In the genomic region with DNA sequence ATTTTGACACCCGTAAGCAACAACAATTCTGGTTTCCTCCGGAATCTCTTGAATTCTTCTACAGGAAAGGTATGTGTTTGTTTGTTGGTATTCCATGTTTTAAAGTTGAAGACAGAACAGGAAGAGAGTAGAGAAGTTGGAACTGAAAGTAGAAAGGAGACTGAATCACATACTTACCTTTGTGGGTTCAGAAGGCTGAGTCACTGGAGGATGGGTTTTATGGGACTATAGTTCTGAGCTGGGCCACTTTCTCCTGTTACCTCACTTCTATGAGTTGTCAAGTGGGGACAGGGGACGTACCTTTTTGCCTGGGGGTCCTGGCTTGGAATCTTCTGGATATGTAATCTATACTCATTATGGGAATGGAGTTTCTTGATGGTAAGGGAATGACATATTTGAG, we compare ENCODE assay signal across 14 cellular contexts. TPM values are rescaled to one million over a fixed set of nuclear protein-coding genes. Genes with fewer than 3 reads are reported as not detected.
A peak's percentile ranks its signal among the peaks of the same experiment; 100 is the strongest.
DNase-seq lines count a peak whose midpoint lies in the region; ATAC-seq and TF ChIP-seq lines count a peak whose summit lies in the region.
"Had no signal": no experiment of that assay in that cellular context is flagged by ENCODE, and none has a peak within 500 bp of the region (broad histone marks: within the 10 kb centered on the region; RNA-seq: fewer than 3 reads in every experiment).

No MANE protein-coding gene starts in this region.

- H3K4me1 Mint-ChIP-seq in activated naive CD4-positive, alpha-beta T cell treated with anti-CD3 and anti-CD28 coated beads for 36 hours (ENCODE audit: low read depth) = peaks cover 53% of the 10 kb centered on the region
- peaks cover 19% of the 10 kb centered on the region for H3K4me1 Mint-ChIP-seq in activated naive CD4-positive, alpha-beta T cell treated with anti-CD3 and anti-CD28 coated beads, Interleukin-2, amount 10 ng/mL, durations not matched to agents 7 days and 5 days
- H3K4me1 Mint-ChIP-seq in activated CD8-positive, alpha-beta T cell treated with anti-CD3 and anti-CD28 coated beads for 36 hours (ENCODE audit: low read depth) = peaks cover 56% of the 10 kb centered on the region

- ATAC-seq in activated CD8-positive, alpha-beta T cell treated with anti-CD3 and anti-CD28 coated beads for 36 hours = peak; percentile 85
- ATAC-seq in HG03571 (IDR thresholded peaks at IDR 0.05; ENCODE audit: unreplicated experiment) = no peak

- H3K27me3 ChIP-seq in suprapubic skin = no peaks in the 10 kb centered on the region
- H3K27me3 ChIP-seq: uterus had no signal

- H3K9me3 ChIP-seq in suprapubic skin = no peaks in the 10 kb centered on the region
- H3K9me3 ChIP-seq: uterus had no signal

- no peaks in the 10 kb centered on the region for H3K9me3 Mint-ChIP-seq in activated naive CD4-positive, alpha-beta T cell treated with anti-CD3 and anti-CD28 coated beads for 36 hours
- H3K9me3 Mint-ChIP-seq in activated naive CD4-positive, alpha-beta T cell treated with anti-CD3 and anti-CD28 coated beads, Interleukin-2, amount 10 ng/mL, durations not matched to agents 7 days and 5 days = no peaks in the 10 kb centered on the region
- no peaks in the 10 kb centered on the region for H3K9me3 Mint-ChIP-seq in activated CD8-positive, alpha-beta T cell treated with anti-CD3 and anti-CD28 coated beads for 36 hours
- H3K9me3 Mint-ChIP-seq: brain; natural killer cell treated with Interleukin-12 subunit alpha and Interleukin-12 subunit beta and Interleukin-15 and Interleukin-18, amount 100 ng/mL, for 72 hours had no signal

- H3K27ac Mint-ChIP-seq in activated naive CD4-positive, alpha-beta T cell treated with anti-CD3 and anti-CD28 coated beads for 36 hours = peak overlapping the region; percentile 20
- H3K27ac Mint-ChIP-seq in activated naive CD4-positive, alpha-beta T cell treated with anti-CD3 and anti-CD28 coated beads, Interleukin-2, amount 10 ng/mL, durations not matched to agents 7 days and 5 days = no peak overlapping the region
- H3K27ac Mint-ChIP-seq in activated CD8-positive, alpha-beta T cell treated with anti-CD3 and anti-CD28 coated beads for 36 hours = peak overlapping the region; percentile 70

- TF ChIP-seq CTCF in activated CD8-positive, alpha-beta T cell treated with anti-CD3 and anti-CD28 coated beads for 36 hours (IDR thresholded peaks at IDR 0.05) = no peak
- TF ChIP-seq CTCF in epithelial cell of esophagus (IDR thresholded peaks at IDR 0.05; ENCODE audit: insufficient read depth, low read depth, low read length, missing control alignments) = no peak
- TF ChIP-seq CTCF in suprapubic skin (IDR thresholded peaks at IDR 0.05) = no peak

- no peaks in the 10 kb centered on the region for H3K27me3 Mint-ChIP-seq in activated naive CD4-positive, alpha-beta T cell treated with anti-CD3 and anti-CD28 coated beads for 36 hours (ENCODE audit: low read depth)
- no peaks in the 10 kb centered on the region for H3K27me3 Mint-ChIP-seq in activated naive CD4-positive, alpha-beta T cell treated with anti-CD3 and anti-CD28 coated beads, Interleukin-2, amount 10 ng/mL, durations not matched to agents 7 days and 5 days
- H3K27me3 Mint-ChIP-seq in activated CD8-positive, alpha-beta T cell treated with anti-CD3 and anti-CD28 coated beads for 36 hours = no peaks in the 10 kb centered on the region
- H3K27me3 Mint-ChIP-seq: brain; natural killer cell treated with Interleukin-12 subunit alpha and Interleukin-12 subunit beta and Interleukin-15 and Interleukin-18, amount 100 ng/mL, for 72 hours had no signal

- peaks cover 60% of the 10 kb centered on the region for H3K36me3 Mint-ChIP-seq in activated naive CD4-positive, alpha-beta T cell treated with anti-CD3 and anti-CD28 coated beads for 36 hours (ENCODE audit: low read depth)
- H3K36me3 Mint-ChIP-seq in activated naive CD4-positive, alpha-beta T cell treated with anti-CD3 and anti-CD28 coated beads, Interleukin-2, amount 10 ng/mL, durations not matched to agents 7 days and 5 days = peaks cover 90% of the 10 kb centered on the region
- peaks cover 92% of the 10 kb centered on the region for H3K36me3 Mint-ChIP-seq in activated CD8-positive, alpha-beta T cell treated with anti-CD3 and anti-CD28 coated beads for 36 hours (ENCODE audit: low read depth)

- H3K27ac ChIP-seq in suprapubic skin = peak overlapping the region; percentile 51

- POLR2A ChIA-PET in activated CD8-positive, alpha-beta T cell treated with anti-CD3 and anti-CD28 coated beads for 36 hours (lab: Charles Lee) = interaction anchor here (1.4 kb wide), 1 partner anchor 9 kb away, joined by 3 read pairs; no protein-coding TSS in a partner anchor

- TF ChIP-seq EP300 in suprapubic skin (IDR thresholded peaks at IDR 0.05) = no peak

- H3K4me3 ChIP-seq in epithelial cell of esophagus (ENCODE audit: low read length) (no peak overlapping the region), suprapubic skin (no peak overlapping the region)
- H3K4me3 ChIP-seq: uterus had no signal

- WGBS in suprapubic skin = 92% methylated on average over 3 of the region's 3 CpGs

- intact Hi-C loops in activated naive CD4-positive, alpha-beta T cell treated with anti-CD3 and anti-CD28 coated beads for 36 hours (cut with micrococcal nuclease) = loop anchor here (1.0 to 5.0 kb wide), 2 partner anchors 40 to 80 kb away; partner anchors contain the start of gene CHMP3
- intact Hi-C loops in activated CD8-positive, alpha-beta T cell treated with anti-CD3 and anti-CD28 coated beads for 36 hours (cut with micrococcal nuclease) = no loop called here

- CTCF ChIA-PET in activated naive CD4-positive, alpha-beta T cell treated with anti-CD3 and anti-CD28 coated beads for 36 hours (lab: Charles Lee) = no interaction called here
- CTCF ChIA-PET in activated naive CD4-positive, alpha-beta T cell treated with anti-CD3 and anti-CD28 coated beads, Interleukin-2, amount 10 ng/mL, durations not matched to agents 7 days and 5 days (lab: Charles Lee) = no interaction called here
- CTCF ChIA-PET in activated CD8-positive, alpha-beta T cell treated with anti-CD3 and anti-CD28 coated beads for 36 hours (lab: Charles Lee) = no interaction called here

- DNase-seq in activated naive CD4-positive, alpha-beta T cell treated with anti-CD3 and anti-CD28 coated beads for 36 hours = peak; percentile 49
- DNase-seq in activated naive CD4-positive, alpha-beta T cell treated with anti-CD3 and anti-CD28 coated beads, Interleukin-2, amount 10 ng/mL, durations not matched to agents 7 days and 5 days = no peak
- peak; percentile 37 for DNase-seq in activated CD8-positive, alpha-beta T cell treated with anti-CD3 and anti-CD28 coated beads for 36 hours
- DNase-seq in epithelial cell of esophagus (ENCODE audit: low read depth) (peak; percentile 57), suprapubic skin (ENCODE audit: low spot score in 2 of 2) (no peak), erythroblast (lab: John Stamatoyannopoulos, UW) (no peak), activated gamma-delta T cell treated with Interleukin-2 at 50 U/mL for 16 hours (no peak)
- DNase-seq: activated CD4-positive, alpha-beta T cell treated with anti-CD3 and anti-CD28 coated beads, Interleukin-2, amount 50 U/mL, for 4 hours; H7; NCI-H1694 treated with DMSO at 0.1 percent for 48 hours; uterus had no signal

- peaks cover 16% of the 10 kb centered on the region for H3K4me1 ChIP-seq in suprapubic skin
- H3K4me1 ChIP-seq: uterus had no signal

- peaks cover 97% of the 10 kb centered on the region for H3K36me3 ChIP-seq in suprapubic skin
- H3K36me3 ChIP-seq: uterus had no signal

- no peak for TF ChIP-seq POLR2A in suprapubic skin (IDR thresholded peaks at IDR 0.05)
- TF ChIP-seq POLR2A in erythroblast (IDR thresholded peaks at IDR 0.05; ENCODE audit: low read length) = no peak

- no peak overlapping the region for H3K4me3 Mint-ChIP-seq in activated naive CD4-positive, alpha-beta T cell treated with anti-CD3 and anti-CD28 coated beads for 36 hours
- no peak overlapping the region for H3K4me3 Mint-ChIP-seq in activated naive CD4-positive, alpha-beta T cell treated with anti-CD3 and anti-CD28 coated beads, Interleukin-2, amount 10 ng/mL, durations not matched to agents 7 days and 5 days
- no peak overlapping the region for H3K4me3 Mint-ChIP-seq in activated CD8-positive, alpha-beta T cell treated with anti-CD3 and anti-CD28 coated beads for 36 hours
- H3K4me3 Mint-ChIP-seq: brain; natural killer cell treated with Interleukin-12 subunit alpha and Interleukin-12 subunit beta and Interleukin-15 and Interleukin-18, amount 100 ng/mL, for 72 hours had no signal

RNA-seq across cellular contexts. Expression of gene KDM3A, which starts 40.9 kb away (rescaled TPM):
- total RNA-seq in activated naive CD4-positive, alpha-beta T cell treated with anti-CD3 and anti-CD28 coated beads for 36 hours = 10 to 100 TPM; 47.3 to 49.9 TPM
- total RNA-seq in activated CD8-positive, alpha-beta T cell treated with anti-CD3 and anti-CD28 coated beads for 36 hours = 100 to 1,000 TPM; 107 to 114 TPM
- total RNA-seq in suprapubic skin = 100 to 1,000 TPM in 1 of 4 donors, 10 to 100 TPM in 3; 42.9 to 153 (median 64.9) TPM

Comparison
In these comparisons a context has a peak if more than half of its experiments do, and no peak if none do; other contexts are left out.
1. DNase-seq: peak in activated naive CD4-positive, alpha-beta T cell treated with anti-CD3 and anti-CD28 coated beads for 36 hours (single experiment), activated CD8-positive, alpha-beta T cell treated with anti-CD3 and anti-CD28 coated beads for 36 hours (single experiment) and epithelial cell of esophagus (single experiment); none in activated naive CD4-positive, alpha-beta T cell treated with anti-CD3 and anti-CD28 coated beads, Interleukin-2, amount 10 ng/mL, durations not matched to agents 7 days and 5 days (single experiment), suprapubic skin (0 of 2), erythroblast (0 of 2) and activated gamma-delta T cell treated with Interleukin-2 at 50 U/mL for 16 hours (single experiment).